ENCODE assay signal across 9 cellular contexts in genomic region chr5:91928751-91929521, GRCh38.
DNase-seq lines count a peak whose midpoint lies in the region; ATAC-seq and TF ChIP-seq lines count a peak whose summit lies in the region.
"Had no signal": no experiment of that assay in that cellular context is flagged by ENCODE, and none has a peak within 500 bp of the region (broad histone marks: within the 10 kb centered on the region; RNA-seq: fewer than 3 reads in every experiment).

No MANE protein-coding gene starts in this region.

- WGBS in mammary epithelial cell (ENCODE audit: low coverage, missing lambda C conversion rate): 85% methylated on average over 1 of the region's 1 CpG
- WGBS in upper lobe of left lung, 2 donors: 87 to 100% methylated on average over 1 of the region's 1 CpG

- H3K9me3 ChIP-seq in mammary epithelial cell (replicated peaks; ENCODE audit: insufficient read depth, low read length) (no peaks in the 10 kb centered on the region), neural progenitor cell (ENCODE audit: low read depth) (no peaks in the 10 kb centered on the region), upper lobe of left lung (no peaks in the 10 kb centered on the region)

- DNase-seq in A172 (ENCODE audit: low spot score) (peak; percentile 46), NCI-H1436 (lab: John Stamatoyannopoulos, UW) (peak; percentile 49), mammary epithelial cell (no peak), neural progenitor cell (ENCODE audit: low spot score) (peak; percentile 25), upper lobe of left lung (no peak)
- no peak for DNase-seq in NK-92 treated with Interleukin-12 subunit alpha and Interleukin-12 subunit beta, amount 100 ng/mL, for 24 hours (lab: John Stamatoyannopoulos, UW)
- no peak for DNase-seq in activated CD4-positive, alpha-beta T cell treated with anti-CD3 and anti-CD28 coated beads for 48 hours

- no peak overlapping the region for H3K4me3 ChIP-seq in mammary epithelial cell (replicated peaks in 1 of 3; ENCODE audit: insufficient read depth in 1 of 3, low read depth in 2 of 3, low read length in 3 of 3)
- H3K4me3 ChIP-seq in neural progenitor cell: no peak overlapping the region
- H3K4me3 ChIP-seq in upper lobe of left lung: no peak overlapping the region

- H3K27me3 ChIP-seq in mammary epithelial cell (ENCODE audit: insufficient read depth, low read length) (no peaks in the 10 kb centered on the region), neural progenitor cell (no peaks in the 10 kb centered on the region), upper lobe of left lung (no peaks in the 10 kb centered on the region)

- H3K4me2 ChIP-seq in mammary epithelial cell (ENCODE audit: insufficient read depth, low read depth, low read length) (no peak overlapping the region), neural progenitor cell (no peak overlapping the region)

- ATAC-seq in GM18511 (IDR thresholded peaks at IDR 0.05; ENCODE audit: unreplicated experiment): peak; percentile 73
- no peak for ATAC-seq in upper lobe of left lung (ENCODE audit: low FRiP score in 2 of 2)

- TF ChIP-seq CTCF in mammary epithelial cell (conservative IDR thresholded peaks at IDR 0.05 in 1 of 2, IDR thresholded peaks at IDR 0.05 in 1 of 2; ENCODE audit: extremely low read depth in 1 of 2, insufficient read depth in 1 of 2, low read depth in 1 of 2, low read length in 2 of 2): peak; percentile 48 to 60
- TF ChIP-seq CTCF in neural progenitor cell (IDR thresholded peaks at IDR 0.05): peak; percentile 76
- peak in 2 of 6 experiments; percentile 20 to 33 for TF ChIP-seq CTCF in upper lobe of left lung (IDR thresholded peaks at IDR 0.05)

- in situ Hi-C loops in mammary epithelial cell (cut with MboI; ENCODE audit: low sequenced_read_pairs in 2 of 2): no loop called here

- H3K79me2 ChIP-seq in mammary epithelial cell (ENCODE audit: insufficient read depth, low read length) (no peaks in the 10 kb centered on the region), neural progenitor cell (ENCODE audit: low read depth) (no peaks in the 10 kb centered on the region)

- H2AFZ ChIP-seq in mammary epithelial cell (ENCODE audit: low read depth, low read length): no peak overlapping the region
- no peak overlapping the region for H2AFZ ChIP-seq in neural progenitor cell (replicated peaks)

- dilution Hi-C loops in mammary epithelial cell (cut with HindIII; ENCODE audit: low sequenced_read_pairs): no loop called here

- H3K9ac ChIP-seq in mammary epithelial cell (ENCODE audit: insufficient read depth, low read length): no peak overlapping the region
- H3K9ac ChIP-seq in neural progenitor cell: no peak overlapping the region

- intact Hi-C loops in mammary epithelial cell (cut with micrococcal nuclease): loop anchor here (5.0 kb wide), 1 partner anchor 378 kb away; no protein-coding TSS in a partner anchor

- TF ChIP-seq EP300 in upper lobe of left lung (IDR thresholded peaks at IDR 0.05): no peak

- TF ChIP-seq POLR2A in upper lobe of left lung (IDR thresholded peaks at IDR 0.05): no peak

- peaks cover 7% of the 10 kb centered on the region for H3K36me3 Mint-ChIP-seq in neural progenitor cell
- H3K36me3 Mint-ChIP-seq: activated naive CD8-positive, alpha-beta T cell had no signal

- no peaks in the 10 kb centered on the region for H3F3A ChIP-seq in neural progenitor cell (ENCODE audit: low read depth)

- H3K9me3 Mint-ChIP-seq in neural progenitor cell: peaks cover 14% of the 10 kb centered on the region

- CTCF ChIA-PET in mammary epithelial cell (lab: Charles Lee; ENCODE audit: low non-redundant PET): no interaction called here

- H4K20me1 ChIP-seq in mammary epithelial cell (ENCODE audit: insufficient read depth, low read length): no peaks in the 10 kb centered on the region
- no peaks in the 10 kb centered on the region for H4K20me1 ChIP-seq in neural progenitor cell (ENCODE audit: low read depth)

- H3K4me1 Mint-ChIP-seq in neural progenitor cell: peaks cover 9% of the 10 kb centered on the region

- H3K27me3 Mint-ChIP-seq in neural progenitor cell (ENCODE audit: insufficient read depth, low read depth): no peaks in the 10 kb centered on the region
- H3K27me3 Mint-ChIP-seq: activated naive CD8-positive, alpha-beta T cell had no signal

- no peak overlapping the region for H3K27ac ChIP-seq in mammary epithelial cell (ENCODE audit: insufficient read depth, low read depth, low read length)
- H3K27ac ChIP-seq in neural progenitor cell: no peak overlapping the region
- no peak overlapping the region for H3K27ac ChIP-seq in upper lobe of left lung

- H3K4me3 Mint-ChIP-seq in neural progenitor cell: no peak overlapping the region
- H3K4me3 Mint-ChIP-seq: activated naive CD8-positive, alpha-beta T cell had no signal

- BruUV-seq in mammary epithelial cell (replicated peaks; lab: Mats Ljungman, UMichigan): no TSS peak

- H3K36me3 ChIP-seq in mammary epithelial cell (ENCODE audit: insufficient read depth, low read length) (no peaks in the 10 kb centered on the region), neural progenitor cell (no peaks in the 10 kb centered on the region), upper lobe of left lung (no peaks in the 10 kb centered on the region)

- H3K27ac Mint-ChIP-seq in neural progenitor cell: no peak overlapping the region
- H3K27ac Mint-ChIP-seq: activated naive CD8-positive, alpha-beta T cell had no signal

- H3K4me1 ChIP-seq in mammary epithelial cell (ENCODE audit: insufficient read depth, low read length): no peaks in the 10 kb centered on the region
- no peaks in the 10 kb centered on the region for H3K4me1 ChIP-seq in neural progenitor cell
- H3K4me1 ChIP-seq in upper lobe of left lung: no peaks in the 10 kb centered on the region

Comparison
In these comparisons a context has a peak if more than half of its experiments do, and no peak if none do; other contexts are left out.
1. DNase-seq: peak in A172 (single experiment), NCI-H1436 (single experiment) and neural progenitor cell (single experiment); none in mammary epithelial cell (single experiment), NK-92 treated with Interleukin-12 subunit alpha and Interleukin-12 subunit beta, amount 100 ng/mL, for 24 hours (single experiment), upper lobe of left lung (0 of 2) and activated CD4-positive, alpha-beta T cell treated with anti-CD3 and anti-CD28 coated beads for 48 hours (single experiment).